8 cellular contexts compared by ENCODE assay signal in genomic region chr7:128883622-128884549, GRCh38. TPM values are rescaled to one million over a fixed set of nuclear protein-coding genes. Genes with fewer than 3 reads are reported as not detected.
DNase-seq lines count a peak whose midpoint lies in the region; ATAC-seq and TF ChIP-seq lines count a peak whose summit lies in the region.

No MANE protein-coding gene starts in this region.

- H3K23ac ChIP-seq in IMR-90 (ENCODE audit: low read depth, low read length) = no peak overlapping the region

- WGBS in IMR-90 (ENCODE audit: extremely low coverage in 2 of 2, insufficient read length in 1 of 2), 2 experiments = 53% methylated on average over 6 of the region's 22 CpGs; no CpG with 5 or more reads in 1 of the 2 experiments

- H4K8ac ChIP-seq in IMR-90 (ENCODE audit: low read depth in 2 of 2, low read length in 2 of 2) = no peak overlapping the region

- no peak overlapping the region for H2AK9ac ChIP-seq in IMR-90 (replicated peaks; ENCODE audit: low read depth, low read length, poor library complexity)

- peaks cover 12% of the 10 kb centered on the region for H3K4me1 Mint-ChIP-seq in neural progenitor cell

- H3K9me3 Mint-ChIP-seq in neural progenitor cell = no peaks in the 10 kb centered on the region

- peaks cover 4% of the 10 kb centered on the region for H3F3A ChIP-seq in neural progenitor cell (ENCODE audit: low read depth)

- POLR2A ChIA-PET in IMR-90 (lab: Charles Lee; ENCODE audit: unreplicated experiment) = no interaction called here

- H3K14ac ChIP-seq in IMR-90 (replicated peaks; ENCODE audit: low read depth, low read length) = no peak overlapping the region

- H3K27ac Mint-ChIP-seq in neural progenitor cell = no peak overlapping the region

- CTCF ChIA-PET in IMR-90 (lab: Yijun Ruan, JAX) = interaction anchor here (1.1 to 1.5 kb wide), 5 partner anchors 14 to 57 kb away, joined by 3 to 6 read pairs (median 4); partner anchors contain the start of gene KCP

- H3K4me2 ChIP-seq in IMR-90 (ENCODE audit: low read depth, low read length) = no peak overlapping the region
- H3K4me2 ChIP-seq in neural progenitor cell = no peak overlapping the region

- no peak overlapping the region for H3K18ac ChIP-seq in IMR-90 (ENCODE audit: low read depth, low read length)

- in situ Hi-C loops in IMR-90 (cut with MboI; ENCODE audit: low sequenced_read_pairs) = loop anchor here (5.0 to 25.0 kb wide), 2 partner anchors 277 to 422 kb away; partner anchors contain the start of gene HILPDA

- H3K9me3 ChIP-seq in IMR-90 (ENCODE audit: control insufficient read depth, insufficient read depth, low read length) (no peaks in the 10 kb centered on the region), neural progenitor cell (ENCODE audit: low read depth) (no peaks in the 10 kb centered on the region)

- H4K91ac ChIP-seq in IMR-90 (ENCODE audit: insufficient read depth, low read depth, low read length) = no peak overlapping the region

- DNase-seq in CD1c-positive myeloid dendritic cell (ENCODE audit: extremely low spot score) = peak; percentile 89
- peak; percentile 54 for DNase-seq in IMR-90
- DNase-seq in activated T-cell treated with anti-CD3 and anti-CD28 coated beads, Interleukin-2, amount 50 U/mL, for 1 hour = peak; percentile 89
- DNase-seq in fibroblast of gingiva (ENCODE audit: low read depth) = peak; percentile 48
- DNase-seq in neural progenitor cell (ENCODE audit: low spot score) = peak; percentile 91
- DNase-seq in substantia nigra (lab: John Stamatoyannopoulos, UW) = peak in 44 of 49 donors; percentile 10 to 84 (median 60)

- ATAC-seq in GM19351 (IDR thresholded peaks at IDR 0.05; ENCODE audit: unreplicated experiment) (peak; percentile 83), IMR-90 (ENCODE audit: low read depth) (peak; percentile 79)

- H3K4ac ChIP-seq in IMR-90 (ENCODE audit: low read depth, low read length) = no peak overlapping the region

- peaks cover 14% of the 10 kb centered on the region for H3K27me3 Mint-ChIP-seq in neural progenitor cell (ENCODE audit: insufficient read depth, low read depth)

- H2BK120ac ChIP-seq in IMR-90 (ENCODE audit: low read depth, low read length) = no peak overlapping the region

- H3K4me3 ChIP-seq in IMR-90 (ENCODE audit: insufficient read depth, low read depth, low read length) (no peak overlapping the region), neural progenitor cell (no peak overlapping the region)

- H3K79me1 ChIP-seq in IMR-90 (ENCODE audit: low read depth in 1 of 2, low read length in 2 of 2) = no peaks in the 10 kb centered on the region

- no TSS peak for BruUV-seq in IMR-90 (replicated peaks; lab: Mats Ljungman, UMichigan)

- TF ChIP-seq RAD21 in IMR-90 (IDR thresholded peaks at IDR 0.05; ENCODE audit: low read length) = peak; percentile 73

- no peak overlapping the region for H2BK20ac ChIP-seq in IMR-90 (ENCODE audit: low read depth, low read length)

- H3K4me3 Mint-ChIP-seq in neural progenitor cell = no peak overlapping the region

- TF ChIP-seq POLR2A in IMR-90 (IDR thresholded peaks at IDR 0.05; ENCODE audit: low read depth, low read length) = no peak

- no peak overlapping the region for H4K5ac ChIP-seq in IMR-90 (ENCODE audit: low read depth, low read length)

- H3K4me1 ChIP-seq in IMR-90 (ENCODE audit: control insufficient read depth, insufficient read depth, low read length) = no peaks in the 10 kb centered on the region
- peaks cover 3% of the 10 kb centered on the region for H3K4me1 ChIP-seq in neural progenitor cell

- no peaks in the 10 kb centered on the region for H3K36me3 ChIP-seq in IMR-90 (ENCODE audit: control insufficient read depth, insufficient read depth, low read length)
- H3K36me3 ChIP-seq in neural progenitor cell = no peaks in the 10 kb centered on the region

- dilution Hi-C loops in IMR-90 (cut with HindIII; ENCODE audit: low sequenced_read_pairs, unreplicated experiment) = no loop called here

- peaks cover 4% of the 10 kb centered on the region; the same call in 1 of the 2 replicates for H4K20me1 ChIP-seq in IMR-90 (ENCODE audit: insufficient read depth, low read length)
- no peaks in the 10 kb centered on the region for H4K20me1 ChIP-seq in neural progenitor cell (ENCODE audit: low read depth)

- H3K9me1 ChIP-seq in IMR-90 (ENCODE audit: insufficient read depth, low read length) = no peaks in the 10 kb centered on the region

- H2BK15ac ChIP-seq in IMR-90 (ENCODE audit: low read depth, low read length) = no peak overlapping the region

- no peak overlapping the region for H2BK5ac ChIP-seq in IMR-90 (ENCODE audit: low read depth, low read length, poor library complexity, severe bottlenecking)

- H3K27ac ChIP-seq in IMR-90 (ENCODE audit: insufficient read depth, low read length) = no peak overlapping the region
- H3K27ac ChIP-seq in neural progenitor cell = no peak overlapping the region
- H3K27ac ChIP-seq in substantia nigra (ENCODE audit: low read depth, low read length, poor library complexity, severe bottlenecking) = no peak overlapping the region

- intact Hi-C loops in IMR-90 (cut with micrococcal nuclease) = loop anchor here (5.0 kb wide), 3 partner anchors 272 to 457 kb away; partner anchors contain the start of gene METTL2B

- no peaks in the 10 kb centered on the region for H3K79me2 ChIP-seq in neural progenitor cell (ENCODE audit: low read depth)

- H3K56ac ChIP-seq in IMR-90 (ENCODE audit: extremely low read depth, insufficient read depth, low read length) = no peak overlapping the region

- H3K27me3 ChIP-seq in IMR-90 (ENCODE audit: control insufficient read depth, insufficient read depth, low read length) = peaks cover 7% of the 10 kb centered on the region; the same call in 1 of the 2 replicates
- H3K27me3 ChIP-seq in neural progenitor cell = no peaks in the 10 kb centered on the region

- TF ChIP-seq CTCF in IMR-90 (conservative IDR thresholded peaks at IDR 0.05; ENCODE audit: low read depth, low read length) (peak; percentile 87), neural progenitor cell (IDR thresholded peaks at IDR 0.05) (peak; percentile 97)

- no peaks in the 10 kb centered on the region for H3K36me3 Mint-ChIP-seq in neural progenitor cell

- no peak overlapping the region for H2AK5ac ChIP-seq in IMR-90 (ENCODE audit: low read depth, low read length)

- H2AFZ ChIP-seq in IMR-90 (replicated peaks; ENCODE audit: low read length, poor library complexity) = peak overlapping the region; percentile 37
- no peak overlapping the region for H2AFZ ChIP-seq in neural progenitor cell (replicated peaks)

- H3K9ac ChIP-seq in IMR-90 (ENCODE audit: low read depth, low read length) (no peak overlapping the region), neural progenitor cell (no peak overlapping the region)

TF ChIP-seq in IMR-90, 13 proteins besides CTCF, POLR2A, EP300 and RAD21 (continues in another document):
- no peak for TF ChIP-seq CEBPB (IDR thresholded peaks at IDR 0.05; ENCODE audit: low read depth, low read length)
- peak; percentile 72 for TF ChIP-seq SMC3 (IDR thresholded peaks at IDR 0.05; ENCODE audit: low read depth, low read length)
- no peak for TF ChIP-seq CHD1 (IDR thresholded peaks at IDR 0.05; ENCODE audit: low read depth, low read length)
- TF ChIP-seq USF2 (IDR thresholded peaks at IDR 0.05; ENCODE audit: low read depth, low read length) = no peak

TF ChIP-seq in PFSK-1, 5 proteins besides CTCF, POLR2A, EP300 and RAD21 (continues in another document):
- peak; percentile 80 for TF ChIP-seq FOXP2 (optimal IDR thresholded peaks at IDR 0.05; ENCODE audit: borderline replicate concordance, extremely low read depth, extremely low read length, insufficient read depth)

RNA-seq across cellular contexts. Expression of gene ATP6V1F, which starts 21.2 kb away (rescaled TPM):
- 61.1 and 104 TPM in 2 replicates for total RNA-seq in IMR-90 (2012; rRNA removed)
- polyA plus RNA-seq in IMR-90 (2012; rRNA removed) = 321 and 346 TPM in 2 replicates
- 128 and 421 TPM in 2 replicates for polyA plus RNA-seq in IMR-90 (2012; cell fraction: cytosol; rRNA removed)
- polyA plus RNA-seq in IMR-90 (2012; cell fraction: nucleus; rRNA removed; ENCODE audit: low replicate concordance) = 84.2 and 106 TPM in 2 replicates
- polyA plus RNA-seq in PFSK-1 (2012; ENCODE audit: insufficient read length, low read depth) = 291 TPM
- total RNA-seq in neural progenitor cell (ENCODE audit: low replicate concordance) = 61.4 and 81.8 TPM in 2 replicates

RNA-seq across cellular contexts. Expression of gene KCP, which starts 26.6 kb away (rescaled TPM):
- not detected in 2 replicates for total RNA-seq in IMR-90 (2012; rRNA removed)
- 0.03 and 0.07 TPM in 2 replicates for polyA plus RNA-seq in IMR-90 (2012; rRNA removed)
- 0.03 TPM in 1 of 2 replicates, not detected in the other for polyA plus RNA-seq in IMR-90 (2012; cell fraction: cytosol; rRNA removed)
- 0.17 and 0.33 TPM in 2 replicates for polyA plus RNA-seq in IMR-90 (2012; cell fraction: nucleus; rRNA removed; ENCODE audit: low replicate concordance)
- polyA plus RNA-seq in PFSK-1 (2012; ENCODE audit: insufficient read length, low read depth) = 2.2 TPM
- total RNA-seq in neural progenitor cell (ENCODE audit: low replicate concordance) = 0.06 and 3.5 TPM in 2 replicates

RNA-seq across cellular contexts. Expression of gene FLNC, which starts 53.7 kb away (rescaled TPM):
- total RNA-seq in IMR-90 (2012; rRNA removed) (116 and 139 TPM in 2 replicates), neural progenitor cell (ENCODE audit: low replicate concordance) (6.7 and 23.7 TPM in 2 replicates)
- 154 and 167 TPM in 2 replicates for polyA plus RNA-seq in IMR-90 (2012; rRNA removed)
- polyA plus RNA-seq in IMR-90 (2012; cell fraction: cytosol; rRNA removed) = 67.5 and 137 TPM in 2 replicates
- 165 and 525 TPM in 2 replicates for polyA plus RNA-seq in IMR-90 (2012; cell fraction: nucleus; rRNA removed; ENCODE audit: low replicate concordance)
- 190 TPM for polyA plus RNA-seq in PFSK-1 (2012; ENCODE audit: insufficient read length, low read depth)

RNA-seq across cellular contexts. Expression of gene IRF5, which starts 53.8 kb away (rescaled TPM):
- total RNA-seq in IMR-90 (2012; rRNA removed) = 0.18 TPM in 1 of 2 replicates, not detected in the other
- polyA plus RNA-seq in IMR-90 (2012; rRNA removed) = 0.14 TPM in 1 of 2 replicates, not detected in the other
- 0.08 TPM in 1 of 2 replicates, not detected in the other for polyA plus RNA-seq in IMR-90 (2012; cell fraction: cytosol; rRNA removed)
- polyA plus RNA-seq in IMR-90 (2012; cell fraction: nucleus; rRNA removed; ENCODE audit: low replicate concordance) = 0.15 and 0.24 TPM in 2 replicates
- polyA plus RNA-seq in PFSK-1 (2012; ENCODE audit: insufficient read length, low read depth) = not detected
- total RNA-seq in neural progenitor cell (ENCODE audit: low replicate concordance) = 0.22 and 0.28 TPM in 2 replicates
